In genomic region chr3:9224490-9224889, GRCh38 we compare ENCODE assay signal across 8 cellular contexts. TPM values are rescaled to one million over a fixed set of nuclear protein-coding genes. Genes with fewer than 3 reads are reported as not detected.
DNase-seq lines count a peak whose midpoint lies in the region; ATAC-seq and TF ChIP-seq lines count a peak whose summit lies in the region.

No MANE protein-coding gene starts in this region.

- no peak overlapping the region for H3K4me2 ChIP-seq in GM23338

- H4K20me1 ChIP-seq in GM23338 (replicated peaks; ENCODE audit: insufficient read depth): no peaks in the 10 kb centered on the region

- H3K9me3 ChIP-seq in CD8-positive, alpha-beta T cell (ENCODE audit: low read length): no peaks in the 10 kb centered on the region

- H3K27ac Mint-ChIP-seq in GM23338: no peak overlapping the region
- no peak overlapping the region for H3K27ac Mint-ChIP-seq in CD8-positive, alpha-beta T cell

- H3K36me3 Mint-ChIP-seq in GM23338 (ENCODE audit: low read depth): no peaks in the 10 kb centered on the region; the same call in 2 of the 3 replicates
- no peaks in the 10 kb centered on the region for H3K36me3 Mint-ChIP-seq in CD8-positive, alpha-beta T cell

- 0 out of 2 replicates have a peak, but pooled peaks cover 4% of the 10 kb centered on the region for H3K79me2 ChIP-seq in GM23338 (replicated peaks; ENCODE audit: insufficient read depth)

- CTCF ChIA-PET in CD8-positive, alpha-beta T cell (lab: Charles Lee): no interaction called here

- H3K9me2 ChIP-seq in GM23338 (ENCODE audit: insufficient read depth): peaks cover 4% of the 10 kb centered on the region; the same call in 1 of the 2 replicates

- TF ChIP-seq CTCF in fibroblast of mammary gland (conservative IDR thresholded peaks at IDR 0.05; ENCODE audit: control insufficient read depth, insufficient read depth, low read depth, low read length) (no peak), GM23338 (conservative IDR thresholded peaks at IDR 0.05; ENCODE audit: low read depth in 2 of 2) (no peak)
- TF ChIP-seq CTCF in CD8-positive, alpha-beta T cell (IDR thresholded peaks at IDR 0.05): no peak

- H3K4me3 ChIP-seq in fibroblast of mammary gland (ENCODE audit: control insufficient read depth, low read depth, low read length): no peak overlapping the region
- no peak overlapping the region for H3K4me3 ChIP-seq in GM23338
- H3K4me3 ChIP-seq in CD8-positive, alpha-beta T cell (ENCODE audit: low read depth, low read length): no peak overlapping the region

- H3K27ac ChIP-seq in GM23338 (ENCODE audit: low read depth): no peak overlapping the region
- no peak overlapping the region for H3K27ac ChIP-seq in CD8-positive, alpha-beta T cell (ENCODE audit: low read depth, low read length)

- peaks cover 2% of the 10 kb centered on the region for H3K27me3 Mint-ChIP-seq in GM23338 (ENCODE audit: insufficient read depth, low read depth, poor library complexity)
- no peaks in the 10 kb centered on the region for H3K27me3 Mint-ChIP-seq in CD8-positive, alpha-beta T cell (ENCODE audit: low read depth)

- POLR2A ChIA-PET in CD8-positive, alpha-beta T cell (lab: Charles Lee): no interaction called here

- no peaks in the 10 kb centered on the region for H3K27me3 ChIP-seq in GM23338 (ENCODE audit: insufficient read depth)
- no peaks in the 10 kb centered on the region for H3K27me3 ChIP-seq in CD8-positive, alpha-beta T cell (ENCODE audit: insufficient read depth, low read length)

- ATAC-seq in GM18520 (IDR thresholded peaks at IDR 0.05; ENCODE audit: unreplicated experiment) (peak; percentile 83), GM21447 (IDR thresholded peaks at IDR 0.05; ENCODE audit: unreplicated experiment) (peak; percentile 98), HG03442 (IDR thresholded peaks at IDR 0.05; ENCODE audit: unreplicated experiment) (peak; percentile 95), GM23338 (no peak)
- ATAC-seq in CD8-positive, alpha-beta T cell: no peak

- no peaks in the 10 kb centered on the region for H3K36me3 ChIP-seq in GM23338 (ENCODE audit: insufficient read depth)
- H3K36me3 ChIP-seq in CD8-positive, alpha-beta T cell (ENCODE audit: insufficient read depth, low read length): no peaks in the 10 kb centered on the region

- no peak overlapping the region for H2AFZ ChIP-seq in GM23338

- no peaks in the 10 kb centered on the region for H3K9me3 Mint-ChIP-seq in GM23338
- no peaks in the 10 kb centered on the region for H3K9me3 Mint-ChIP-seq in CD8-positive, alpha-beta T cell

- no peak overlapping the region for H3K4me3 Mint-ChIP-seq in GM23338
- no peak overlapping the region for H3K4me3 Mint-ChIP-seq in CD8-positive, alpha-beta T cell

- H3F3A ChIP-seq in GM23338 (replicated peaks; ENCODE audit: low read depth): no peaks in the 10 kb centered on the region

- peaks cover 31% of the 10 kb centered on the region for H3K4me1 ChIP-seq in GM23338 (ENCODE audit: insufficient read depth)
- H3K4me1 ChIP-seq in CD8-positive, alpha-beta T cell (ENCODE audit: insufficient read depth, low read length): no peaks in the 10 kb centered on the region

- H3K4me1 Mint-ChIP-seq in GM23338: peaks cover 48% of the 10 kb centered on the region
- H3K4me1 Mint-ChIP-seq in CD8-positive, alpha-beta T cell (ENCODE audit: low read depth): no peaks in the 10 kb centered on the region

- intact Hi-C loops in CD8-positive, alpha-beta T cell (cut with DNase I, micrococcal nuclease): no loop called here

- peak; percentile 19 for DNase-seq in fibroblast of mammary gland (ENCODE audit: low read depth)
- no peak for DNase-seq in GM23338 (ENCODE audit: low spot score)
- no peak for DNase-seq in NCI-H82 treated with DMSO at 0.1 percent for 48 hours (lab: John Stamatoyannopoulos, UW; ENCODE audit: unreplicated experiment)
- DNase-seq in CD8-positive, alpha-beta T cell: no peak
- DNase-seq in COLO829 (ENCODE audit: low spot score): no peak

TF ChIP-seq in GM23338, 12 proteins besides CTCF, POLR2A, EP300 and RAD21 (continues in another document):
- TF ChIP-seq, protein P1, sequence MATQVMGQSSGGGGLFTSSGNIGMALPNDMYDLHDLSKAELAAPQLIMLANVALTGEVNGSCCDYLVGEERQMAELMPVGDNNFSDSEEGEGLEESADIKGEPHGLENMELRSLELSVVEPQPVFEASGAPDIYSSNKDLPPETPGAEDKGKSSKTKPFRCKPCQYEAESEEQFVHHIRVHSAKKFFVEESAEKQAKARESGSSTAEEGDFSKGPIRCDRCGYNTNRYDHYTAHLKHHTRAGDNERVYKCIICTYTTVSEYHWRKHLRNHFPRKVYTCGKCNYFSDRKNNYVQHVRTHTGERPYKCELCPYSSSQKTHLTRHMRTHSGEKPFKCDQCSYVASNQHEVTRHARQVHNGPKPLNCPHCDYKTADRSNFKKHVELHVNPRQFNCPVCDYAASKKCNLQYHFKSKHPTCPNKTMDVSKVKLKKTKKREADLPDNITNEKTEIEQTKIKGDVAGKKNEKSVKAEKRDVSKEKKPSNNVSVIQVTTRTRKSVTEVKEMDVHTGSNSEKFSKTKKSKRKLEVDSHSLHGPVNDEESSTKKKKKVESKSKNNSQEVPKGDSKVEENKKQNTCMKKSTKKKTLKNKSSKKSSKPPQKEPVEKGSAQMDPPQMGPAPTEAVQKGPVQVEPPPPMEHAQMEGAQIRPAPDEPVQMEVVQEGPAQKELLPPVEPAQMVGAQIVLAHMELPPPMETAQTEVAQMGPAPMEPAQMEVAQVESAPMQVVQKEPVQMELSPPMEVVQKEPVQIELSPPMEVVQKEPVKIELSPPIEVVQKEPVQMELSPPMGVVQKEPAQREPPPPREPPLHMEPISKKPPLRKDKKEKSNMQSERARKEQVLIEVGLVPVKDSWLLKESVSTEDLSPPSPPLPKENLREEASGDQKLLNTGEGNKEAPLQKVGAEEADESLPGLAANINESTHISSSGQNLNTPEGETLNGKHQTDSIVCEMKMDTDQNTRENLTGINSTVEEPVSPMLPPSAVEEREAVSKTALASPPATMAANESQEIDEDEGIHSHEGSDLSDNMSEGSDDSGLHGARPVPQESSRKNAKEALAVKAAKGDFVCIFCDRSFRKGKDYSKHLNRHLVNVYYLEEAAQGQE (IDR thresholded peaks at IDR 0.05; ENCODE audit: unreplicated experiment): no peak
- TF ChIP-seq ZNF114 (CRISPR knock-in tag; IDR thresholded peaks at IDR 0.05) (no peak), POLR2AphosphoS5 (IDR thresholded peaks at IDR 0.05; ENCODE audit: low read depth) (no peak), JUNB (IDR thresholded peaks at IDR 0.05; ENCODE audit: unreplicated experiment) (no peak), ZNF462 (CRISPR knock-in tag; IDR thresholded peaks at IDR 0.05) (no peak)

RNA-seq across cellular contexts. Expression of gene SRGAP3, which starts 25.0 kb away (rescaled TPM):
- total RNA-seq in GM23338 (2014; rRNA removed; shearing (Covaris generic)): 8.6 and 9.4 TPM in 2 replicates
- 6.4 and 7.5 TPM in 2 replicates for polyA plus RNA-seq in GM23338 (2016; fragmentation: Nextera tagmentation; extraction: Ambion mirVana)
- total RNA-seq in CD8-positive, alpha-beta T cell: 1 to 10 TPM; 2.2 to 2.3 TPM

Comparison
In these comparisons a context has a peak if more than half of its experiments do, and no peak if none do; other contexts are left out.
1. ATAC-seq: peak in GM18520 (single experiment), GM21447 (single experiment) and HG03442 (single experiment); none in GM23338 (single experiment) and CD8-positive, alpha-beta T cell (single experiment).